Comparison of ENCODE assay signal across 1 cellular context in genomic region chr16:671353-672131, GRCh38.
TF ChIP-seq lines count a peak whose summit lies in the region.

No MANE protein-coding gene starts in this region.

TF ChIP-seq in GM12878, 131 proteins besides CTCF, POLR2A, EP300 and RAD21:
- no peak for TF ChIP-seq CREB1 (IDR thresholded peaks at IDR 0.05; ENCODE audit: low read depth)
- no peak for TF ChIP-seq TBL1XR1 (IDR thresholded peaks at IDR 0.05; ENCODE audit: low read depth, low read length)
